11 cellular contexts compared by ENCODE assay signal in the genomic region with DNA sequence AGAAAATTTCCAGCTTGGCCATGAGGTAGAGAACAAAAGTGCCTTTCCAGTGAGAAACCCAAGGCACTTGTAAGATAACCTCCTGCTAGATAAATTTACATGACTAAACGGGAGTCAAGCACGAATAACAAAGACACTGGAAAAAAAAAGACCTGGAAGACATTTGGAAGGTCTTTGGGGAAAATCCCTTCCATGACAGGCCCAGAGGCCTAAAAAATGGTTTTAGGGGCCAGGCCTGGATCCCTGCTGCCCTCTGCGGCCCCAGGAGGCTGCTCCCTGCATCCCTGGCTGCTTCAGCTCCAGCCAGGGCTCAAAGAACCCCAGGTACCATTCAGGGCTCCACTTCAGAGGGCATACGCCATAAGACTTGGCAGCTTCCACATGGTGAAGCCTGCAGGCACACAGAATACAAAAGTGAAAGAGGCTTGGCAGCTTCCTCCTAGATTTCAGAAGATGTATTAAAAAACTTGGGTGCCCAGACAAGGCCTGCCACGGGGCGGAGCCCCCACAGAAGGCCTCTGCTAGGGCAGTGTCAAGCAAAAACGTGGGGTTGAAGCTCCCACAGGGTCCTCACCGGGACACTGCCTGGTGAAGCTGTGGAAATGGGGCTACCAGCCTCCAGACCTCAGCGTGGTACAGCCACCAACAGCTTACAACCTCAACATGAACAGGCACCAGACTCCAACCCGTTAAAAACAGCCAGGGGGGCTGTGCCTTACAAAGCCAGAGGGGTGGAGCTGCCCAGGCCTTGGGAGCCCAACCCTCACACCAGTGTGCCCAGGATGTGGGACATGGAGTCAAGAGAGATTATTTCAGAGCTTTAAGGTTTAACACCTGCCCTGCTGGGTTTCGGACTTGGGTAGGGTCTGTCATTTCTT.
DNase-seq lines count a peak whose midpoint lies in the region; ATAC-seq and TF ChIP-seq lines count a peak whose summit lies in the region.
"Had no signal": no experiment of that assay in that cellular context is flagged by ENCODE, and none has a peak within 500 bp of the region (broad histone marks: within the 10 kb centered on the region; RNA-seq: fewer than 3 reads in every experiment).

No MANE protein-coding gene starts in this region.

- peaks cover 30% of the 10 kb centered on the region for H3K4me1 Mint-ChIP-seq in activated B cell treated with CpG ODN at 0.5 μM for 24 hours
- peaks cover 21 to 40% of the 10 kb centered on the region in 2 donors for H3K4me1 Mint-ChIP-seq in stimulated activated naive B cell treated with anti-CD40 and anti-IgM and Interleukin-4, amounts not matched to agents 10 μg/mL and 1 μg/mL and 100 μg/mL, for 72 hours

- POLR2A ChIA-PET in activated B cell treated with CpG ODN at 0.5 μM for 24 hours (lab: Charles Lee) = interaction anchor here (0.6 to 1.6 kb wide), 9 partner anchors 9 to 897 kb away, joined by 3 to 26 read pairs (median 4); partner anchors contain the start of gene SDK2

- no peak overlapping the region for H3K27ac ChIP-seq in colonic mucosa
- H3K27ac ChIP-seq: ovary had no signal

- no peaks in the 10 kb centered on the region for H3K36me3 ChIP-seq in colonic mucosa
- H3K36me3 ChIP-seq: heart right ventricle, ovary had no signal

- CTCF ChIA-PET in activated B cell treated with CpG ODN at 0.5 μM for 24 hours (lab: Charles Lee) = interaction anchor here (1.1 to 2.3 kb wide), 4 partner anchors 18 to 80 kb away, joined by 3 to 7 read pairs (median 6); no protein-coding TSS in a partner anchor

- DNase-seq in NK-92 treated with Interleukin-12 subunit alpha and Interleukin-12 subunit beta, amount 100 ng/mL, for 24 hours (lab: John Stamatoyannopoulos, UW) = peak; percentile 16
- DNase-seq in NK-92 (lab: John Stamatoyannopoulos, UW; ENCODE audit: unreplicated experiment) (no peak), activated B cell treated with CpG ODN at 0.5 μM for 24 hours (peak; percentile 51), NCI-H526 treated with DMSO at 0.1 percent for 48 hours (lab: John Stamatoyannopoulos, UW) (no peak), colonic mucosa (no peak)
- DNase-seq in stimulated activated naive B cell treated with anti-CD40 and anti-IgM and Interleukin-4, amounts not matched to agents 10 μg/mL and 1 μg/mL and 100 μg/mL, for 72 hours = peak; percentile 64
- DNase-seq: dermis blood vessel endothelial cell, heart right ventricle, ovary had no signal

- intact Hi-C loops in activated B cell treated with CpG ODN at 0.5 μM for 24 hours (cut with micrococcal nuclease) = loop anchor here (1.0 kb wide), 3 partner anchors 20 to 78 kb away; no protein-coding TSS in a partner anchor
- intact Hi-C loops in colonic mucosa (cut with DNase I) = no loop called here

- no peak overlapping the region for H3K4me3 ChIP-seq in colonic mucosa
- H3K4me3 ChIP-seq: heart right ventricle, ovary had no signal

- no peak overlapping the region for H3K9ac ChIP-seq in colonic mucosa (ENCODE audit: low read depth in 2 of 2, low read length in 2 of 2)

- H3K27me3 Mint-ChIP-seq in activated B cell treated with CpG ODN at 0.5 μM for 24 hours = no peaks in the 10 kb centered on the region
- no peaks in the 10 kb centered on the region for H3K27me3 Mint-ChIP-seq in stimulated activated naive B cell treated with anti-CD40 and anti-IgM and Interleukin-4, amounts not matched to agents 10 μg/mL and 1 μg/mL and 100 μg/mL, for 72 hours

- H3K27ac Mint-ChIP-seq in activated B cell treated with CpG ODN at 0.5 μM for 24 hours = peak overlapping the region; percentile 92
- H3K27ac Mint-ChIP-seq in stimulated activated naive B cell treated with anti-CD40 and anti-IgM and Interleukin-4, amounts not matched to agents 10 μg/mL and 1 μg/mL and 100 μg/mL, for 72 hours = peak overlapping the region; percentile 97

- H3K36me3 Mint-ChIP-seq in activated B cell treated with CpG ODN at 0.5 μM for 24 hours (ENCODE audit: low read depth) = no peaks in the 10 kb centered on the region
- H3K36me3 Mint-ChIP-seq in stimulated activated naive B cell treated with anti-CD40 and anti-IgM and Interleukin-4, amounts not matched to agents 10 μg/mL and 1 μg/mL and 100 μg/mL, for 72 hours = no peaks in the 10 kb centered on the region

- H3K9me3 ChIP-seq in colonic mucosa = no peaks in the 10 kb centered on the region
- H3K9me3 ChIP-seq: ovary had no signal

- ATAC-seq in activated B cell treated with CpG ODN at 0.5 μM for 24 hours (ENCODE audit: low read depth) (peak; percentile 89), esophagus mucosa (peak; percentile 27), GM18520 (IDR thresholded peaks at IDR 0.05; ENCODE audit: unreplicated experiment) (no peak)
- ATAC-seq in stimulated activated naive B cell treated with anti-CD40 and anti-IgM and Interleukin-4, amounts not matched to agents 10 μg/mL and 1 μg/mL and 100 μg/mL, for 72 hours (replicated peaks) = peak; percentile 92 to 94
- ATAC-seq: heart right ventricle had no signal

- H3K27me3 ChIP-seq in colonic mucosa = no peaks in the 10 kb centered on the region
- H3K27me3 ChIP-seq: ovary had no signal

- no peaks in the 10 kb centered on the region for H3K4me1 ChIP-seq in colonic mucosa

- no peak for TF ChIP-seq CTCF in activated B cell treated with CpG ODN at 0.5 μM for 24 hours (IDR thresholded peaks at IDR 0.05)
- TF ChIP-seq CTCF in colonic mucosa (IDR thresholded peaks at IDR 0.05) = no peak

- H3K4me3 Mint-ChIP-seq in activated B cell treated with CpG ODN at 0.5 μM for 24 hours = peak overlapping the region; percentile 46
- peak overlapping the region; percentile 64 to 77 for H3K4me3 Mint-ChIP-seq in stimulated activated naive B cell treated with anti-CD40 and anti-IgM and Interleukin-4, amounts not matched to agents 10 μg/mL and 1 μg/mL and 100 μg/mL, for 72 hours

- no peaks in the 10 kb centered on the region for H3K9me3 Mint-ChIP-seq in activated B cell treated with CpG ODN at 0.5 μM for 24 hours
- H3K9me3 Mint-ChIP-seq in stimulated activated naive B cell treated with anti-CD40 and anti-IgM and Interleukin-4, amounts not matched to agents 10 μg/mL and 1 μg/mL and 100 μg/mL, for 72 hours = no peaks in the 10 kb centered on the region

Comparison
In these comparisons a context has a peak if more than half of its experiments do, and no peak if none do; other contexts are left out.
1. DNase-seq: peak in NK-92 treated with Interleukin-12 subunit alpha and Interleukin-12 subunit beta, amount 100 ng/mL, for 24 hours (single experiment), activated B cell treated with CpG ODN at 0.5 μM for 24 hours (single experiment) and stimulated activated naive B cell treated with anti-CD40 and anti-IgM and Interleukin-4, amounts not matched to agents 10 μg/mL and 1 μg/mL and 100 μg/mL, for 72 hours (single experiment); none in NK-92 (single experiment), NCI-H526 treated with DMSO at 0.1 percent for 48 hours (single experiment) and colonic mucosa (single experiment).